Comparison of ENCODE assay signal across 26 cellular contexts in the genomic region with DNA sequence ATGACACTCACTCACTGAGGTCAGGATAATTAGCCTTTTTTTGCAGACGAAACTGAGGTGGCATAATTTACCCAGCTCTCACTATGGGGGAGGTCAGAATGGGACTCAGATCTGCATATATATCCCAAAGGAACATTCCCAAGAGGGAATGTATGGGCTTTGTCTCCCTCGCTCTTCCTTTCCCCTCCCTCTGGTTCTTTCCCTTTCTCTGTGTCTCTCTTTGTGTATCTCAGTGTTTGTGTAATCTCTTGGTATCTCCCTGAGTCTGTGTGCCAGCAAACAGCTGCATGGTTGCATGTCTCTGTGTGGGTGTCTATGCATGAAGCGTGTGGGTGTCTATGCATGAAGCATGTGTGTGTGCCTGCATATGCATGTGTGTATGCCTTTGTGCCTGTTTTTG. TPM values are rescaled to one million over a fixed set of nuclear protein-coding genes. Genes with fewer than 3 reads are reported as not detected.
DNase-seq lines count a peak whose midpoint lies in the region; ATAC-seq and TF ChIP-seq lines count a peak whose summit lies in the region.
"Had no signal": no experiment of that assay in that cellular context is flagged by ENCODE, and none has a peak within 500 bp of the region (broad histone marks: within the 10 kb centered on the region; RNA-seq: fewer than 3 reads in every experiment).

No MANE protein-coding gene starts in this region.

- peak overlapping the region; percentile 51 for H3K27ac Mint-ChIP-seq in activated CD4-positive, alpha-beta T cell treated with anti-CD3 and anti-CD28 coated beads, Interleukin-2, amount 10 ng/mL, durations not matched to agents 24 days and 14 days
- H3K27ac Mint-ChIP-seq in activated T-helper 2 cell treated with anti-CD3 and anti-CD28 coated beads, Interferon-gamma antibody, Interleukin-2, Interleukin-4, amounts not matched to agents 10 μg/mL and 5 μg/mL and 100 μg/mL, durations not matched to agents 14 hours and 24 hours and 36 hours = peak overlapping the region; percentile 21
- peak overlapping the region; percentile 43 for H3K27ac Mint-ChIP-seq in stimulated activated memory B cell treated with anti-CD40 and anti-IgM and Interleukin-4, amounts not matched to agents 10 μg/mL and 1 μg/mL and 100 μg/mL, for 72 hours
- H3K27ac Mint-ChIP-seq: activated naive CD8-positive, alpha-beta T cell treated with anti-CD3 and anti-CD28 coated beads for 36 hours; dendritic cell treated with granulocyte-macrophage colony-stimulating factor and Interleukin-4, amounts not matched to agents 40 ng/mL and 50 ng/mL, for 4 days; mesothelial cell of epicardium; stimulated activated effector memory CD8-positive, alpha-beta T cell treated with anti-CD3 and anti-CD28 coated beads, Interleukin-12 subunit alpha, Interleukin-12 subunit beta, amount 100 ng/mL, for 72 hours had no signal

- no peak for ATAC-seq in stimulated activated memory B cell treated with anti-CD40 and anti-IgM and Interleukin-4, amounts not matched to agents 10 μg/mL and 1 μg/mL and 100 μg/mL, for 72 hours
- no peak for ATAC-seq in HG02571 (IDR thresholded peaks at IDR 0.05; ENCODE audit: unreplicated experiment)
- ATAC-seq: foreskin keratinocyte; left ventricle myocardium superior; stimulated activated effector memory CD8-positive, alpha-beta T cell treated with anti-CD3 and anti-CD28 coated beads, Interleukin-12 subunit alpha, Interleukin-12 subunit beta, amount 100 ng/mL, for 72 hours; WTC11 had no signal

- no peaks in the 10 kb centered on the region for H3K27me3 Mint-ChIP-seq in activated CD4-positive, alpha-beta T cell treated with anti-CD3 and anti-CD28 coated beads, Interleukin-2, amount 10 ng/mL, durations not matched to agents 24 days and 14 days
- no peaks in the 10 kb centered on the region for H3K27me3 Mint-ChIP-seq in activated T-helper 2 cell treated with anti-CD3 and anti-CD28 coated beads, Interferon-gamma antibody, Interleukin-2, Interleukin-4, amounts not matched to agents 10 μg/mL and 5 μg/mL and 100 μg/mL, durations not matched to agents 14 hours and 24 hours and 36 hours (ENCODE audit: low read depth)
- no peaks in the 10 kb centered on the region for H3K27me3 Mint-ChIP-seq in stimulated activated memory B cell treated with anti-CD40 and anti-IgM and Interleukin-4, amounts not matched to agents 10 μg/mL and 1 μg/mL and 100 μg/mL, for 72 hours
- H3K27me3 Mint-ChIP-seq: activated naive CD8-positive, alpha-beta T cell treated with anti-CD3 and anti-CD28 coated beads for 36 hours; dendritic cell treated with granulocyte-macrophage colony-stimulating factor and Interleukin-4, amounts not matched to agents 40 ng/mL and 50 ng/mL, for 4 days; IgD-negative memory B cell had no signal

- H3K4me3 Mint-ChIP-seq in activated CD4-positive, alpha-beta T cell treated with anti-CD3 and anti-CD28 coated beads, Interleukin-2, amount 10 ng/mL, durations not matched to agents 24 days and 14 days = no peak overlapping the region
- no peak overlapping the region for H3K4me3 Mint-ChIP-seq in activated T-helper 2 cell treated with anti-CD3 and anti-CD28 coated beads, Interferon-gamma antibody, Interleukin-2, Interleukin-4, amounts not matched to agents 10 μg/mL and 5 μg/mL and 100 μg/mL, durations not matched to agents 14 hours and 24 hours and 36 hours (ENCODE audit: low read depth)
- no peak overlapping the region for H3K4me3 Mint-ChIP-seq in stimulated activated memory B cell treated with anti-CD40 and anti-IgM and Interleukin-4, amounts not matched to agents 10 μg/mL and 1 μg/mL and 100 μg/mL, for 72 hours
- H3K4me3 Mint-ChIP-seq: activated naive CD8-positive, alpha-beta T cell treated with anti-CD3 and anti-CD28 coated beads for 36 hours; dendritic cell treated with granulocyte-macrophage colony-stimulating factor and Interleukin-4, amounts not matched to agents 40 ng/mL and 50 ng/mL, for 4 days; mesothelial cell of epicardium; stimulated activated effector memory CD8-positive, alpha-beta T cell treated with anti-CD3 and anti-CD28 coated beads, Interleukin-12 subunit alpha, Interleukin-12 subunit beta, amount 100 ng/mL, for 72 hours; WTC11 had no signal

- intact Hi-C loops in activated CD4-positive, alpha-beta T cell treated with anti-CD3 and anti-CD28 coated beads, Interleukin-2, amount 10 ng/mL, durations not matched to agents 24 days and 14 days (cut with micrococcal nuclease) = loop anchor here (10.0 kb wide), 1 partner anchor 177 kb away; a partner anchor contains a TSS
- intact Hi-C loops in activated T-helper 2 cell treated with anti-CD3 and anti-CD28 coated beads, Interferon-gamma antibody, Interleukin-2, Interleukin-4, amounts not matched to agents 10 μg/mL and 5 μg/mL and 100 μg/mL, durations not matched to agents 14 hours and 24 hours and 36 hours (cut with micrococcal nuclease) = loop anchor here (10.0 kb wide), 1 partner anchor 433 kb away; a partner anchor contains a TSS
- intact Hi-C loops in prostate gland (cut with DNase I) = no loop called here

- H3K9me3 ChIP-seq in prostate gland = no peaks in the 10 kb centered on the region
- H3K9me3 ChIP-seq: esophagus squamous epithelium, SJCRH30, thoracic aorta had no signal

- peaks cover 38% of the 10 kb centered on the region for H3K36me3 Mint-ChIP-seq in activated CD4-positive, alpha-beta T cell treated with anti-CD3 and anti-CD28 coated beads, Interleukin-2, amount 10 ng/mL, durations not matched to agents 24 days and 14 days (ENCODE audit: low read depth)
- H3K36me3 Mint-ChIP-seq in activated T-helper 2 cell treated with anti-CD3 and anti-CD28 coated beads, Interferon-gamma antibody, Interleukin-2, Interleukin-4, amounts not matched to agents 10 μg/mL and 5 μg/mL and 100 μg/mL, durations not matched to agents 14 hours and 24 hours and 36 hours (ENCODE audit: low read depth) = peaks cover 55% of the 10 kb centered on the region
- H3K36me3 Mint-ChIP-seq in stimulated activated memory B cell treated with anti-CD40 and anti-IgM and Interleukin-4, amounts not matched to agents 10 μg/mL and 1 μg/mL and 100 μg/mL, for 72 hours = peaks cover 24% of the 10 kb centered on the region

- H3K4me1 Mint-ChIP-seq in activated CD4-positive, alpha-beta T cell treated with anti-CD3 and anti-CD28 coated beads, Interleukin-2, amount 10 ng/mL, durations not matched to agents 24 days and 14 days = peaks cover 31% of the 10 kb centered on the region
- H3K4me1 Mint-ChIP-seq in activated T-helper 2 cell treated with anti-CD3 and anti-CD28 coated beads, Interferon-gamma antibody, Interleukin-2, Interleukin-4, amounts not matched to agents 10 μg/mL and 5 μg/mL and 100 μg/mL, durations not matched to agents 14 hours and 24 hours and 36 hours (ENCODE audit: low read depth) = peaks cover 25% of the 10 kb centered on the region
- H3K4me1 Mint-ChIP-seq in stimulated activated memory B cell treated with anti-CD40 and anti-IgM and Interleukin-4, amounts not matched to agents 10 μg/mL and 1 μg/mL and 100 μg/mL, for 72 hours = peaks cover 55% of the 10 kb centered on the region

- 88% methylated on average over 3 of the region's 3 CpGs for WGBS in prostate gland

- no peak overlapping the region for H3K4me3 ChIP-seq in prostate gland
- H3K4me3 ChIP-seq: esophagus squamous epithelium, SJCRH30, thoracic aorta had no signal

- no peak for DNase-seq in activated CD4-positive, alpha-beta T cell treated with anti-CD3 and anti-CD28 coated beads, Interleukin-2, amount 10 ng/mL, durations not matched to agents 24 days and 14 days
- DNase-seq in activated CD4-positive, alpha-beta T cell treated with anti-CD3 and anti-CD28 coated beads for 48 hours = no peak
- DNase-seq in activated T-helper 2 cell treated with anti-CD3 and anti-CD28 coated beads, Interferon-gamma antibody, Interleukin-2, Interleukin-4, amounts not matched to agents 10 μg/mL and 5 μg/mL and 100 μg/mL, durations not matched to agents 14 hours and 24 hours and 36 hours (ENCODE audit: low spot score) = no peak
- peak; percentile 45 for DNase-seq in medulla oblongata (ENCODE audit: extremely low spot score)
- DNase-seq in prostate gland (ENCODE audit: low spot score) = no peak
- DNase-seq in SKM-1 treated with dmso at 0.1 percent for 144 hours (lab: John Stamatoyannopoulos, UW; ENCODE audit: unreplicated experiment) = no peak
- DNase-seq: activated CD4-positive, alpha-beta T cell treated with anti-CD3 and anti-CD28 coated beads, Interleukin-2, amount 50 U/mL, for 4 hours; activated naive CD8-positive, alpha-beta T cell treated with anti-CD3 and anti-CD28 coated beads for 36 hours; central memory CD4-positive, alpha-beta T cell; esophagus squamous epithelium; foreskin keratinocyte; HCEC 1CT; kidney; left ventricle myocardium superior; NCI-H1694 treated with DMSO at 0.1 percent for 48 hours; NCI-H446 treated with DMSO at 0.1 percent for 48 hours; occipital lobe; SJCRH30 had no signal

- no peaks in the 10 kb centered on the region for H3K27me3 ChIP-seq in prostate gland (replicated peaks; ENCODE audit: insufficient read depth)
- H3K27me3 ChIP-seq: esophagus squamous epithelium, foreskin keratinocyte, SJCRH30 had no signal

- no peak overlapping the region for H3K27ac ChIP-seq in prostate gland
- H3K27ac ChIP-seq: esophagus squamous epithelium, foreskin keratinocyte, SJCRH30, thoracic aorta had no signal

- no peaks in the 10 kb centered on the region for H3K9me3 Mint-ChIP-seq in activated CD4-positive, alpha-beta T cell treated with anti-CD3 and anti-CD28 coated beads, Interleukin-2, amount 10 ng/mL, durations not matched to agents 24 days and 14 days
- no peaks in the 10 kb centered on the region for H3K9me3 Mint-ChIP-seq in activated T-helper 2 cell treated with anti-CD3 and anti-CD28 coated beads, Interferon-gamma antibody, Interleukin-2, Interleukin-4, amounts not matched to agents 10 μg/mL and 5 μg/mL and 100 μg/mL, durations not matched to agents 14 hours and 24 hours and 36 hours
- H3K9me3 Mint-ChIP-seq in stimulated activated memory B cell treated with anti-CD40 and anti-IgM and Interleukin-4, amounts not matched to agents 10 μg/mL and 1 μg/mL and 100 μg/mL, for 72 hours = no peaks in the 10 kb centered on the region
- H3K9me3 Mint-ChIP-seq: activated naive CD8-positive, alpha-beta T cell treated with anti-CD3 and anti-CD28 coated beads for 36 hours; dendritic cell treated with granulocyte-macrophage colony-stimulating factor and Interleukin-4, amounts not matched to agents 40 ng/mL and 50 ng/mL, for 4 days; IgD-negative memory B cell; mesothelial cell of epicardium; stimulated activated effector memory CD8-positive, alpha-beta T cell treated with anti-CD3 and anti-CD28 coated beads, Interleukin-12 subunit alpha, Interleukin-12 subunit beta, amount 100 ng/mL, for 72 hours had no signal

- H3K36me3 ChIP-seq in prostate gland = peaks cover 0 to 4% of the 10 kb centered on the region in 2 donors

- no peak for TF ChIP-seq CTCF in prostate gland (IDR thresholded peaks at IDR 0.05)

- H3K4me1 ChIP-seq in prostate gland (replicated peaks) = peaks cover 4% of the 10 kb centered on the region
- H3K4me1 ChIP-seq: foreskin keratinocyte, SJCRH30 had no signal

- no peak for TF ChIP-seq POLR2A in prostate gland (IDR thresholded peaks at IDR 0.05)

RNA-seq across cellular contexts. Expression of a gene that starts 4.7 kb away (rescaled TPM):
- total RNA-seq in activated CD4-positive, alpha-beta T cell treated with anti-CD3 and anti-CD28 coated beads, Interleukin-2, amount 10 ng/mL, durations not matched to agents 24 days and 14 days = 34.5 and 38.0 TPM in 2 replicates
- total RNA-seq in activated T-helper 2 cell treated with anti-CD3 and anti-CD28 coated beads, Interferon-gamma antibody, Interleukin-2, Interleukin-4, amounts not matched to agents 10 μg/mL and 5 μg/mL and 100 μg/mL, durations not matched to agents 14 hours and 24 hours and 36 hours = 32.5 and 34.5 TPM in 2 replicates
- 10 to 100 TPM in 1 of 2 donors, 1 to 10 TPM in 1; 8.2 to 15.4 TPM for total RNA-seq in prostate gland

RNA-seq across cellular contexts. Expression of a gene that starts 30.4 kb away (rescaled TPM):
- total RNA-seq in activated CD4-positive, alpha-beta T cell treated with anti-CD3 and anti-CD28 coated beads, Interleukin-2, amount 10 ng/mL, durations not matched to agents 24 days and 14 days = 79.4 and 87.6 TPM in 2 replicates
- 81.2 and 84.0 TPM in 2 replicates for total RNA-seq in activated T-helper 2 cell treated with anti-CD3 and anti-CD28 coated beads, Interferon-gamma antibody, Interleukin-2, Interleukin-4, amounts not matched to agents 10 μg/mL and 5 μg/mL and 100 μg/mL, durations not matched to agents 14 hours and 24 hours and 36 hours
- total RNA-seq in prostate gland = 10 to 100 TPM; 37.9 to 56.9 TPM
